10 cellular contexts compared by ENCODE assay signal in genomic region chr21:33019885-33020557, GRCh38. TPM values are rescaled to one million over a fixed set of nuclear protein-coding genes. Genes with fewer than 3 reads are reported as not detected.
DNase-seq lines count a peak whose midpoint lies in the region; ATAC-seq, FAIRE-seq and TF ChIP-seq lines count a peak whose summit lies in the region.
"Had no signal": no experiment of that assay in that cellular context is flagged by ENCODE, and none has a peak within 500 bp of the region (broad histone marks: within the 10 kb centered on the region; RNA-seq: fewer than 3 reads in every experiment).

No MANE protein-coding gene starts in this region.

- H3K9ac ChIP-seq in astrocyte (ENCODE audit: low read length): no peak overlapping the region

- no peak for TF ChIP-seq EP300 in transverse colon (IDR thresholded peaks at IDR 0.05; ENCODE audit: low read depth)

- H3K4me1 Mint-ChIP-seq in astrocyte (ENCODE audit: low read depth, unreplicated experiment): peaks cover 3% of the 10 kb centered on the region
- peaks cover 7% of the 10 kb centered on the region for H3K4me1 Mint-ChIP-seq in mesothelial cell of epicardium

- no peak for FAIRE-seq in astrocyte (lab: Jason Lieb, UNC)

- H3K4me2 ChIP-seq in astrocyte (ENCODE audit: low read length): no peak overlapping the region

- no peaks in the 10 kb centered on the region for H3K79me2 ChIP-seq in astrocyte (ENCODE audit: insufficient read depth, low read length)

- H3K27me3 ChIP-seq in astrocyte (ENCODE audit: insufficient read depth, low read length) (peaks cover 84% of the 10 kb centered on the region), transverse colon (peaks cover 98% of the 10 kb centered on the region)

- H3K27ac ChIP-seq in astrocyte (ENCODE audit: low read depth, low read length): no peak overlapping the region
- H3K27ac ChIP-seq in transverse colon: no peak overlapping the region

- intact Hi-C loops in transverse colon (cut with DNase I; ENCODE audit: low total_unique reads): no loop called here

- H3K36me3 ChIP-seq in astrocyte (ENCODE audit: insufficient read depth, low read length): no peaks in the 10 kb centered on the region
- H3K36me3 ChIP-seq in transverse colon: no peaks in the 10 kb centered on the region

- in situ Hi-C loops in transverse colon (cut with MboI; ENCODE audit: low pct_ligation_motif_present in 1 of 4, low pct_unique_long_range_greater_than_20kb in 1 of 4, low sequenced_read_pairs in 3 of 4): no loop called here

- H3K4me3 ChIP-seq in astrocyte (ENCODE audit: insufficient read depth, low read depth, low read length) (no peak overlapping the region), transverse colon (peak overlapping the region in 1 of 4 donors; percentile 29)

- 2% methylated on average over 41 of the region's 55 CpGs; no CpG with 5 or more reads in 1 of the 2 donors for WGBS in transverse colon (ENCODE audit: low coverage in 1 of 2), 2 donors

- TF ChIP-seq POLR2A in transverse colon (IDR thresholded peaks at IDR 0.05): no peak

- H4K20me1 ChIP-seq in astrocyte (ENCODE audit: insufficient read depth, low read length): peaks cover 7% of the 10 kb centered on the region

- no peaks in the 10 kb centered on the region for H3K4me1 ChIP-seq in astrocyte (ENCODE audit: insufficient read depth, low read length)
- H3K4me1 ChIP-seq in transverse colon: peaks cover 0 to 27% (median 13%) of the 10 kb centered on the region in 4 donors

- TF ChIP-seq CTCF in astrocyte (IDR thresholded peaks at IDR 0.05; ENCODE audit: insufficient read depth, low read depth, low read length) (no peak), mesothelial cell of epicardium (IDR thresholded peaks at IDR 0.05; ENCODE audit: unreplicated experiment) (no peak), transverse colon (IDR thresholded peaks at IDR 0.05) (no peak)

- H3K4me3 Mint-ChIP-seq in astrocyte (ENCODE audit: unreplicated experiment) (peak overlapping the region; percentile 60), mesothelial cell of epicardium (peak overlapping the region; percentile 63)
- H3K4me3 Mint-ChIP-seq: T-helper 1 cell treated with Interleukin-12 subunit alpha and Interleukin-12 subunit beta and Interleukin-4 antibody, amounts not matched to agents 30 μg/mL and 1 μg/mL, for 36 hours had no signal

- H3K9me3 ChIP-seq in astrocyte (ENCODE audit: insufficient read depth, low read depth, low read length): peaks cover 7% of the 10 kb centered on the region
- H3K9me3 ChIP-seq in transverse colon: no peaks in the 10 kb centered on the region

- H3K36me3 Mint-ChIP-seq in astrocyte (ENCODE audit: low read depth, unreplicated experiment): peaks cover 2% of the 10 kb centered on the region
- H3K36me3 Mint-ChIP-seq in mesothelial cell of epicardium: no peaks in the 10 kb centered on the region

- H3K27me3 Mint-ChIP-seq in astrocyte (ENCODE audit: low read depth, unreplicated experiment) (peaks cover 65% of the 10 kb centered on the region), mesothelial cell of epicardium (ENCODE audit: low read depth) (peaks cover 94% of the 10 kb centered on the region)

- DNase-seq in AG08396 (ENCODE audit: low spot score) (peak; percentile 13), Daoy (ENCODE audit: low read depth) (peak; percentile 27), astrocyte (ENCODE audit: low read depth) (no peak), mesothelial cell of epicardium (ENCODE audit: low spot score in 2 of 2, unreplicated experiment in 2 of 2) (peak in 1 of 2 experiments; percentile 61), NCI-H1930 (lab: John Stamatoyannopoulos, UW) (no peak), NCI-H128 (lab: John Stamatoyannopoulos, UW; ENCODE audit: unreplicated experiment) (no peak), transverse colon (no peak)
- DNase-seq: foreskin melanocyte had no signal

- peaks cover 6% of the 10 kb centered on the region for H3K9me3 Mint-ChIP-seq in astrocyte (ENCODE audit: unreplicated experiment)
- H3K9me3 Mint-ChIP-seq in mesothelial cell of epicardium: no peaks in the 10 kb centered on the region
- H3K9me3 Mint-ChIP-seq: T-helper 1 cell treated with Interleukin-12 subunit alpha and Interleukin-12 subunit beta and Interleukin-4 antibody, amounts not matched to agents 30 μg/mL and 1 μg/mL, for 36 hours had no signal

- H3K27ac Mint-ChIP-seq in astrocyte (ENCODE audit: unreplicated experiment): no peak overlapping the region
- H3K27ac Mint-ChIP-seq in mesothelial cell of epicardium: no peak overlapping the region
- H3K27ac Mint-ChIP-seq: T-helper 1 cell treated with Interleukin-12 subunit alpha and Interleukin-12 subunit beta and Interleukin-4 antibody, amounts not matched to agents 30 μg/mL and 1 μg/mL, for 36 hours had no signal

- no peak overlapping the region for H2AFZ ChIP-seq in astrocyte (ENCODE audit: low read depth, low read length)

- ATAC-seq in GM21786 (IDR thresholded peaks at IDR 0.05; ENCODE audit: unreplicated experiment): no peak

RNA-seq across cellular contexts. Expression of gene OLIG2, which starts 5.7 kb away (rescaled TPM):
- 1.3 and 3.1 TPM in 2 replicates for total RNA-seq in Daoy (2014; rRNA removed; shearing (Covaris generic))
- total RNA-seq in astrocyte: 2.5 and 2.6 TPM in 2 replicates
- total RNA-seq in mesothelial cell of epicardium: 0.20 to 0.38 TPM (median 0.35 TPM) in 3 replicates
- not detected for total RNA-seq in transverse colon

RNA-seq across cellular contexts. Expression of gene OLIG1, which starts 49.9 kb away (rescaled TPM):
- not detected in 2 replicates for total RNA-seq in Daoy (2014; rRNA removed; shearing (Covaris generic))
- not detected in 2 replicates for total RNA-seq in astrocyte
- total RNA-seq in mesothelial cell of epicardium: not detected in 3 replicates
- total RNA-seq in transverse colon: not detected

Comparison
In these comparisons a context has a peak if more than half of its experiments do, and no peak if none do; other contexts are left out.
1. DNase-seq: peak in AG08396 (single experiment) and Daoy (single experiment); none in astrocyte (single experiment), NCI-H1930 (0 of 2), NCI-H128 (single experiment) and transverse colon (single experiment).